In the genomic region with DNA sequence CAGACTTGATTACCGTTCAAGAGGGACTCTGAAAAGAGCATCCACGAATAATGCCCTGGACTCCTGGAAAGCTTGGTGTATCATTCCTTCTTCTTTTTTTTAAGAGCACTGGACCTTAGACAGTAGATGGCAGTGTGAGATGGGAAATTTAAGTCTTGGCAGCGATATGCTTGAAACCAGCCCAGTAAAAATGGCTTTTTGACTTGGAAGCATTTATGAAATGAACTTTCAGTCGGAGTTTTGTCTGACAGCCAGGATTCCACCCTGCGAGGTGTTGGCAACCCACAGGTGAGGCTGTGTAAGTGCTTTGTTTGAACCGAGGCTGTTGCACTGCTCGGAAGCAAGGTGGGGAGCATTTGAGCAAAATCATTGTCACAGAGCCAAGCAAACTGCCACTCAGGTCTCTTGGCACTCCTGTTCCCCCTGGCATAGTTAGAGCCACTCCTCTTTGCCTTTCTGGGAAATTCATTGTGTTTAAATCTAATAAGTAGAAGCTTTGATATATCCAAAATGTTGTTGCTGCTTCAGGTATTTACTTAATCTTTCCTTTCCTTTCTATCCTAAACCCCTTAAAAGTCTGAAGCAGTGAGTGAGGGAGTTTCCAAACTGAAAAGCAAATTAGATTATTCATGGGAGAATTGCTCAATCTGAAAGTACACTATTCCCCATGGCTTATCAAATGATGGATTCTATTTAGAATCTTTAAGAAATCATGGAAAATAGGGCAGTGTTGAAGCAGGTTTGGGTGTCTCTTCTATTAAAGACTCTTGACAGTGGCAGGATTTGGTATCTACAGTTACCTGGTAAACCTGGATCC, we compare ENCODE assay signal across 8 cellular contexts.
DNase-seq lines count a peak whose midpoint lies in the region; ATAC-seq and TF ChIP-seq lines count a peak whose summit lies in the region.

No MANE protein-coding gene starts in this region.

- no peaks in the 10 kb centered on the region for H3K9me2 ChIP-seq in hepatocyte (replicated peaks; ENCODE audit: insufficient read depth)

- POLR2A ChIA-PET in activated CD4-positive, alpha-beta memory T cell treated with anti-CD3 and anti-CD28 coated beads, Interleukin-2, amount 10 ng/mL, durations not matched to agents 7 days and 5 days (lab: Charles Lee): no interaction called here

- H3K9me3 ChIP-seq in MG63: no peaks in the 10 kb centered on the region
- no peaks in the 10 kb centered on the region for H3K9me3 ChIP-seq in hepatocyte (ENCODE audit: low read depth)
- H3K9me3 ChIP-seq in thoracic aorta: no peaks in the 10 kb centered on the region
- H3K9me3 ChIP-seq in tibial nerve: no peaks in the 10 kb centered on the region

- DNase-seq in DMS114 treated with DMSO at 0.1 percent for 48 hours (lab: John Stamatoyannopoulos, UW; ENCODE audit: unreplicated experiment) (peak; percentile 87), MG63 (peak; percentile 4), SKM-1 (lab: John Stamatoyannopoulos, UW; ENCODE audit: unreplicated experiment) (peak; percentile 24), hepatocyte (ENCODE audit: low spot score) (peak; percentile 65), thoracic aorta (ENCODE audit: low spot score) (no peak), tibial nerve (ENCODE audit: low spot score in 2 of 2) (no peak)
- DNase-seq in activated CD4-positive, alpha-beta memory T cell treated with anti-CD3 and anti-CD28 coated beads, Interleukin-2, amount 10 ng/mL, durations not matched to agents 7 days and 5 days: no peak

- no peak for TF ChIP-seq EP300 in tibial nerve (IDR thresholded peaks at IDR 0.05)

- H3K4me3 Mint-ChIP-seq in activated CD4-positive, alpha-beta memory T cell treated with anti-CD3 and anti-CD28 coated beads, Interleukin-2, amount 10 ng/mL, durations not matched to agents 7 days and 5 days: no peak overlapping the region

- H3K79me2 ChIP-seq in hepatocyte: no peaks in the 10 kb centered on the region

- no peaks in the 10 kb centered on the region for H3K36me3 Mint-ChIP-seq in activated CD4-positive, alpha-beta memory T cell treated with anti-CD3 and anti-CD28 coated beads, Interleukin-2, amount 10 ng/mL, durations not matched to agents 7 days and 5 days (ENCODE audit: low read depth)

- TF ChIP-seq CTCF in hepatocyte (IDR thresholded peaks at IDR 0.05; ENCODE audit: poor library complexity): peak; percentile 72
- no peak for TF ChIP-seq CTCF in thoracic aorta (IDR thresholded peaks at IDR 0.05)
- peak in 2 of 5 experiments; percentile 16 to 17 for TF ChIP-seq CTCF in tibial nerve (IDR thresholded peaks at IDR 0.05)

- H3K36me3 ChIP-seq in MG63: no peaks in the 10 kb centered on the region
- no peaks in the 10 kb centered on the region for H3K36me3 ChIP-seq in hepatocyte (replicated peaks; ENCODE audit: insufficient read depth, low read depth)
- H3K36me3 ChIP-seq in thoracic aorta: no peaks in the 10 kb centered on the region
- no peaks in the 10 kb centered on the region for H3K36me3 ChIP-seq in tibial nerve

- H3K4me1 ChIP-seq in hepatocyte (ENCODE audit: insufficient read depth) (no peaks in the 10 kb centered on the region), thoracic aorta (ENCODE audit: control insufficient read depth in 1 of 2, low read depth in 2 of 2) (no peaks in the 10 kb centered on the region), tibial nerve (peaks cover 0 to 8% (median 0%) of the 10 kb centered on the region in 4 donors)

- H2AFZ ChIP-seq in hepatocyte: no peak overlapping the region

- TF ChIP-seq POLR2A in tibial nerve (IDR thresholded peaks at IDR 0.05): no peak

- 24% methylated on average over 7 of the region's 7 CpGs for WGBS in hepatocyte (ENCODE audit: low lambda C conversion rate, missing lambda C conversion rate)
- 10 to 11% methylated on average over 7 of the region's 7 CpGs for WGBS in tibial nerve, 2 donors

- H3K27ac ChIP-seq in hepatocyte (no peak overlapping the region), thoracic aorta (no peak overlapping the region), tibial nerve (no peak overlapping the region)

- no peaks in the 10 kb centered on the region for H4K20me1 ChIP-seq in hepatocyte (ENCODE audit: insufficient read depth, poor library complexity, severe bottlenecking)

- H3K4me3 ChIP-seq in MG63 (no peak overlapping the region), hepatocyte (no peak overlapping the region), thoracic aorta (peak overlapping the region; percentile 44), tibial nerve (no peak overlapping the region)

- peak overlapping the region; percentile 65 for H3K4me2 ChIP-seq in hepatocyte

- no peaks in the 10 kb centered on the region for H3K27me3 ChIP-seq in MG63
- no peaks in the 10 kb centered on the region for H3K27me3 ChIP-seq in hepatocyte
- H3K27me3 ChIP-seq in thoracic aorta (replicated peaks; ENCODE audit: insufficient read depth): no peaks in the 10 kb centered on the region
- H3K27me3 ChIP-seq in tibial nerve: no peaks in the 10 kb centered on the region

- CTCF ChIA-PET in activated CD4-positive, alpha-beta memory T cell treated with anti-CD3 and anti-CD28 coated beads, Interleukin-2, amount 10 ng/mL, durations not matched to agents 7 days and 5 days (lab: Charles Lee): no interaction called here

- no peaks in the 10 kb centered on the region for H3K27me3 Mint-ChIP-seq in activated CD4-positive, alpha-beta memory T cell treated with anti-CD3 and anti-CD28 coated beads, Interleukin-2, amount 10 ng/mL, durations not matched to agents 7 days and 5 days

- no peak for ATAC-seq in thoracic aorta (ENCODE audit: insufficient number of reproducible peaks, low FRiP score, low read depth)
- no peak for ATAC-seq in activated CD4-positive, CD25-positive, alpha-beta regulatory T cell treated with anti-CD3 and anti-CD28 coated beads, Interleukin-2, amount 50 U/mL, for 24 hours

- no peak overlapping the region for H3K27ac Mint-ChIP-seq in activated CD4-positive, alpha-beta memory T cell treated with anti-CD3 and anti-CD28 coated beads, Interleukin-2, amount 10 ng/mL, durations not matched to agents 7 days and 5 days

- H3K9me3 Mint-ChIP-seq in activated CD4-positive, alpha-beta memory T cell treated with anti-CD3 and anti-CD28 coated beads, Interleukin-2, amount 10 ng/mL, durations not matched to agents 7 days and 5 days: peaks cover 3% of the 10 kb centered on the region

- no peaks in the 10 kb centered on the region for H3K4me1 Mint-ChIP-seq in activated CD4-positive, alpha-beta memory T cell treated with anti-CD3 and anti-CD28 coated beads, Interleukin-2, amount 10 ng/mL, durations not matched to agents 7 days and 5 days

Comparison
In these comparisons a context has a peak if more than half of its experiments do, and no peak if none do; other contexts are left out.
1. DNase-seq: peak in DMS114 treated with DMSO at 0.1 percent for 48 hours (single experiment), MG63 (single experiment), SKM-1 (single experiment) and hepatocyte (single experiment); none in thoracic aorta (single experiment), tibial nerve (0 of 2) and activated CD4-positive, alpha-beta memory T cell treated with anti-CD3 and anti-CD28 coated beads, Interleukin-2, amount 10 ng/mL, durations not matched to agents 7 days and 5 days (single experiment).